Comparison of ENCODE assay signal across 8 cellular contexts in genomic region chr17:2282297-2282873, GRCh38. TPM values are rescaled to one million over a fixed set of nuclear protein-coding genes. Genes with fewer than 3 reads are reported as not detected.
DNase-seq lines count a peak whose midpoint lies in the region; ATAC-seq, FAIRE-seq and TF ChIP-seq lines count a peak whose summit lies in the region.

No MANE protein-coding gene starts in this region.

- intact Hi-C loops in Caco-2 (cut with micrococcal nuclease; ENCODE audit: unreplicated experiment), result loop anchor here (10.0 kb wide), 1 partner anchor 228 kb away; the partner anchor contains the start of gene HIC1
- intact Hi-C loops in PC-3 (cut with micrococcal nuclease), result no loop called here
- intact Hi-C loops in mammary epithelial cell (cut with micrococcal nuclease), result loop anchor here (2.0 kb wide), 1 partner anchor 228 kb away; the partner anchor contains the start of gene HIC1
- intact Hi-C loops in kidney (cut with DNase I), result no loop called here

- H3K9me2 ChIP-seq in PC-3 (replicated peaks; ENCODE audit: low read length), result no peaks in the 10 kb centered on the region

- H3K36me3 Mint-ChIP-seq in Caco-2 (ENCODE audit: insufficient read depth, unreplicated experiment), result peaks cover 64% of the 10 kb centered on the region

- H3K9me3 ChIP-seq in Caco-2 (no peaks in the 10 kb centered on the region), HEK293 (ENCODE audit: control insufficient read depth, insufficient read depth, low read depth, low read length) (no peaks in the 10 kb centered on the region), PC-3 (ENCODE audit: low read length) (no peaks in the 10 kb centered on the region), mammary epithelial cell (replicated peaks; ENCODE audit: insufficient read depth, low read length) (no peaks in the 10 kb centered on the region), kidney (ENCODE audit: control insufficient read depth in 1 of 2, low read length in 2 of 2) (no peaks in the 10 kb centered on the region)

- peak; percentile 78 for FAIRE-seq in kidney (lab: Jason Lieb, UNC)

- CTCF ChIA-PET in Caco-2 (lab: Charles Lee), result interaction anchor here (0.6 to 1.4 kb wide), 4 partner anchors 70 to 844 kb away, joined by 3 to 6 read pairs (median 3); partner anchors contain the start of gene HIC1
- CTCF ChIA-PET in HEK293 (lab: Yijun Ruan, JAX), result interaction anchor here (0.6 to 3.9 kb wide), 18 partner anchors 13 to 457 kb away, joined by 3 to 23 read pairs (median 4); partner anchors contain the start of genes HIC1, SMG6 and SRR
- CTCF ChIA-PET in PC-3 (lab: Charles Lee), result no interaction called here
- CTCF ChIA-PET in mammary epithelial cell (lab: Charles Lee; ENCODE audit: low non-redundant PET), result no interaction called here

- no peaks in the 10 kb centered on the region for H3K4me1 ChIP-seq in Caco-2
- no peaks in the 10 kb centered on the region for H3K4me1 ChIP-seq in HEK293 (ENCODE audit: control insufficient read depth, insufficient read depth, low read length)
- no peaks in the 10 kb centered on the region for H3K4me1 ChIP-seq in PC-3 (ENCODE audit: insufficient read depth, low read length)
- H3K4me1 ChIP-seq in mammary epithelial cell (ENCODE audit: insufficient read depth, low read length), result no peaks in the 10 kb centered on the region
- H3K4me1 ChIP-seq in kidney (ENCODE audit: control insufficient read depth in 1 of 2, insufficient read depth in 1 of 2, low read depth in 1 of 2, low read length in 2 of 2), result no peaks in the 10 kb centered on the region

- H3K4me3 ChIP-seq in Caco-2 (ENCODE audit: low read depth, low read length) (no peak overlapping the region), HEK293 (ENCODE audit: low read depth, low read length) (no peak overlapping the region), PC-3 (ENCODE audit: low read length) (no peak overlapping the region), mammary epithelial cell (replicated peaks in 1 of 3; ENCODE audit: insufficient read depth in 1 of 3, low read depth in 2 of 3, low read length in 3 of 3) (no peak overlapping the region), kidney (ENCODE audit: low read length in 2 of 2) (no peak overlapping the region)

- no peak for ATAC-seq in PC-3
- no peak for ATAC-seq in GM19395 (IDR thresholded peaks at IDR 0.05; ENCODE audit: unreplicated experiment)

- H2AFZ ChIP-seq in PC-3 (ENCODE audit: low read length) (no peak overlapping the region), mammary epithelial cell (ENCODE audit: low read depth, low read length) (no peak overlapping the region)

- TF ChIP-seq CTCF in Caco-2 (IDR thresholded peaks at IDR 0.05; ENCODE audit: insufficient read depth in 1 of 2, low read depth in 1 of 2, low read length in 1 of 2, severe bottlenecking in 1 of 2, unreplicated experiment in 1 of 2) (peak; percentile 52 to 58), HEK293 (tag by site-specific recombination; IDR thresholded peaks at IDR 0.05) (peak; percentile 40; the same call in 1 of the 2 replicates), PC-3 (conservative IDR thresholded peaks at IDR 0.05; ENCODE audit: low read depth, low read length) (peak; percentile 62), mammary epithelial cell (conservative IDR thresholded peaks at IDR 0.05 in 1 of 2, IDR thresholded peaks at IDR 0.05 in 1 of 2; ENCODE audit: extremely low read depth in 1 of 2, insufficient read depth in 1 of 2, low read depth in 1 of 2, low read length in 2 of 2) (peak; percentile 44 to 67), kidney (IDR thresholded peaks at IDR 0.05; ENCODE audit: borderline replicate concordance, extremely low read depth, insufficient read depth) (peak; percentile 52)

- peak in 1 of 2 experiments; percentile 69 for DNase-seq in Caco-2
- DNase-seq in PC-3, result peak; percentile 70
- DNase-seq in mammary epithelial cell, result peak; percentile 46
- no peak for DNase-seq in kidney
- DNase-seq in stromal cell of bone marrow (ENCODE audit: low read depth), result peak; percentile 69
- no peak for DNase-seq in activated CD4-positive, alpha-beta T cell treated with anti-CD3 and anti-CD28 coated beads for 48 hours

- no TSS peak for BruUV-seq in Caco-2 (replicated peaks; lab: Mats Ljungman, UMichigan)
- BruUV-seq in PC-3 (replicated peaks; lab: Mats Ljungman, UMichigan), result no TSS peak
- no TSS peak for BruUV-seq in mammary epithelial cell (replicated peaks; lab: Mats Ljungman, UMichigan)

- H3K27me3 ChIP-seq in Caco-2 (replicated peaks; ENCODE audit: control insufficient read depth, insufficient read depth, low read length), result no peaks in the 10 kb centered on the region
- H3K27me3 ChIP-seq in PC-3 (ENCODE audit: low read length), result no peaks in the 10 kb centered on the region
- H3K27me3 ChIP-seq in mammary epithelial cell (ENCODE audit: insufficient read depth, low read length), result no peaks in the 10 kb centered on the region

- in situ Hi-C loops in mammary epithelial cell (cut with MboI; ENCODE audit: low sequenced_read_pairs in 2 of 2), result no loop called here

- H3K27ac ChIP-seq in HEK293 (ENCODE audit: extremely low read depth, low read depth, low read length) (no peak overlapping the region), PC-3 (ENCODE audit: low read length) (no peak overlapping the region), mammary epithelial cell (ENCODE audit: insufficient read depth, low read depth, low read length) (no peak overlapping the region), kidney (ENCODE audit: low read depth in 2 of 2, low read length in 2 of 2) (no peak overlapping the region)

- no peaks in the 10 kb centered on the region for H3K4me1 Mint-ChIP-seq in Caco-2 (ENCODE audit: low read depth, unreplicated experiment)

- H3K9me3 Mint-ChIP-seq in Caco-2 (ENCODE audit: unreplicated experiment), result no peaks in the 10 kb centered on the region

- H3K4me2 ChIP-seq in PC-3 (ENCODE audit: low read length) (no peak overlapping the region), mammary epithelial cell (ENCODE audit: insufficient read depth, low read depth, low read length) (no peak overlapping the region)

- H3K4me3 Mint-ChIP-seq in Caco-2 (ENCODE audit: unreplicated experiment), result no peak overlapping the region

- no peaks in the 10 kb centered on the region for H3F3A ChIP-seq in PC-3 (ENCODE audit: low read length, unreplicated experiment)

- H3K36me3 ChIP-seq in Caco-2 (ENCODE audit: control insufficient read depth, insufficient read depth, low read length) (peaks cover 6% of the 10 kb centered on the region), HEK293 (ENCODE audit: control insufficient read depth in 2 of 2, insufficient read depth in 1 of 2, low read length in 2 of 2) (peaks cover 79 to 83% of the 10 kb centered on the region in 2 experiments), PC-3 (ENCODE audit: low read depth, low read length) (peaks cover 5% of the 10 kb centered on the region; the same call in 1 of the 2 replicates), mammary epithelial cell (ENCODE audit: insufficient read depth, low read length) (peaks cover 32% of the 10 kb centered on the region), kidney (ENCODE audit: control insufficient read depth in 1 of 2, insufficient read depth in 2 of 2, low read length in 2 of 2) (peaks cover 24 to 44% of the 10 kb centered on the region in 2 donors)

- no peak overlapping the region for H3K9ac ChIP-seq in PC-3 (ENCODE audit: low read length)
- no peak overlapping the region for H3K9ac ChIP-seq in mammary epithelial cell (ENCODE audit: insufficient read depth, low read length)
- no peak overlapping the region for H3K9ac ChIP-seq in kidney (ENCODE audit: low read length in 2 of 2)

- H3K27ac Mint-ChIP-seq in Caco-2 (ENCODE audit: unreplicated experiment), result no peak overlapping the region

- H3K27me3 Mint-ChIP-seq in Caco-2 (ENCODE audit: insufficient read depth, unreplicated experiment), result no peaks in the 10 kb centered on the region

- WGBS in mammary epithelial cell (ENCODE audit: low coverage, missing lambda C conversion rate), result 52% methylated on average over 7 of the region's 7 CpGs

- POLR2A ChIA-PET in Caco-2 (lab: Charles Lee) (interaction anchor here (1.3 kb wide), 1 partner anchor 21 kb away, joined by 3 read pairs; the partner anchor contains the start of genes SMG6 and SRR), HEK293 (lab: Yijun Ruan, JAX) (interaction anchor here (1.2 kb wide), 1 partner anchor 566 kb away, joined by 3 read pairs; no protein-coding TSS in a partner anchor), PC-3 (lab: Charles Lee; ENCODE audit: unreplicated experiment) (interaction anchor here (0.6 kb wide), 1 partner anchor 17 kb away, joined by 3 read pairs; no protein-coding TSS in a partner anchor)

- dilution Hi-C loops in mammary epithelial cell (cut with HindIII; ENCODE audit: low sequenced_read_pairs), result no loop called here

- no peaks in the 10 kb centered on the region for H4K20me1 ChIP-seq in PC-3 (ENCODE audit: low read length)
- H4K20me1 ChIP-seq in mammary epithelial cell (ENCODE audit: insufficient read depth, low read length), result no peaks in the 10 kb centered on the region

- H3K79me2 ChIP-seq in PC-3 (ENCODE audit: low read length) (no peaks in the 10 kb centered on the region), mammary epithelial cell (ENCODE audit: insufficient read depth, low read length) (peaks cover 4% of the 10 kb centered on the region)

RNA-seq across cellular contexts. Expression of gene SMG6, which starts 21.2 kb away (rescaled TPM):
- total RNA-seq in Caco-2 (2022) (33.8 and 35.3 TPM in 2 replicates), PC-3 (2014; rRNA removed) (13.4 and 20.4 TPM in 2 replicates), mammary epithelial cell (10 to 100 TPM; 22.8 to 27.7 TPM), kidney (37.3 TPM)
- polyA plus RNA-seq in mammary epithelial cell (6.1 TPM), kidney (ENCODE audit: insufficient read depth, low read depth, low replicate concordance) (20.6 TPM)
- polyA minus RNA-seq in mammary epithelial cell, result 129 TPM

RNA-seq across cellular contexts. Expression of gene SRR, which starts 21.4 kb away (rescaled TPM):
- total RNA-seq in Caco-2 (2022) (15.2 and 18.2 TPM in 2 replicates), PC-3 (2014; rRNA removed) (8.8 and 12.0 TPM in 2 replicates), mammary epithelial cell (10 to 100 TPM in 1 of 2 donors, 1 to 10 TPM in 1; 9.8 to 18.5 TPM), kidney (10.0 TPM)
- polyA plus RNA-seq in mammary epithelial cell (23.6 TPM), kidney (ENCODE audit: insufficient read depth, low read depth, low replicate concordance) (3.5 TPM)
- polyA minus RNA-seq in mammary epithelial cell, result 60.3 TPM

RNA-seq across cellular contexts. Expression of gene TSR1, which starts 53.9 kb away (rescaled TPM):
- total RNA-seq in Caco-2 (2022), result 65.4 and 67.3 TPM in 2 replicates
- 70.3 and 90.2 TPM in 2 replicates for total RNA-seq in PC-3 (2014; rRNA removed)
- total RNA-seq in mammary epithelial cell, result 10 to 100 TPM; 51.0 to 51.5 TPM
- polyA plus RNA-seq in mammary epithelial cell, result 15.9 TPM
- 23.9 TPM for polyA minus RNA-seq in mammary epithelial cell
- 24.4 TPM for total RNA-seq in kidney
- polyA plus RNA-seq in kidney (ENCODE audit: insufficient read depth, low read depth, low replicate concordance), result 9.1 TPM

RNA-seq across cellular contexts. Expression of gene SGSM2, which starts 54.9 kb away (rescaled TPM):
- total RNA-seq in Caco-2 (2022), result 65.6 and 67.4 TPM in 2 replicates
- 36.6 and 47.2 TPM in 2 replicates for total RNA-seq in PC-3 (2014; rRNA removed)
- total RNA-seq in mammary epithelial cell, result 10 to 100 TPM; 28.2 to 32.5 TPM
- polyA plus RNA-seq in mammary epithelial cell, result 24.4 TPM
- 30.1 TPM for polyA minus RNA-seq in mammary epithelial cell
- 58.0 TPM for total RNA-seq in kidney
- 33.7 TPM for polyA plus RNA-seq in kidney (ENCODE audit: insufficient read depth, low read depth, low replicate concordance)

Comparison
In these comparisons a context has a peak if more than half of its experiments do, and no peak if none do; other contexts are left out.
1. DNase-seq: peak in PC-3 (single experiment), mammary epithelial cell (single experiment) and stromal cell of bone marrow (single experiment); none in kidney (single experiment) and activated CD4-positive, alpha-beta T cell treated with anti-CD3 and anti-CD28 coated beads for 48 hours (single experiment).
2. CTCF ChIA-PET loops: an anchor here in Caco-2 (0.6 to 1.4 kb wide) and HEK293 (0.6 to 3.9 kb wide); none called in PC-3 and mammary epithelial cell.
3. intact Hi-C loops: an anchor here in Caco-2 (10.0 kb wide) and mammary epithelial cell (2.0 kb wide); none called in PC-3 and kidney.
4. Peak in every context shown above with its lines, with median percentiles within 50 percentile points of each other: CTCF ChIP-seq.